In the genomic region with DNA sequence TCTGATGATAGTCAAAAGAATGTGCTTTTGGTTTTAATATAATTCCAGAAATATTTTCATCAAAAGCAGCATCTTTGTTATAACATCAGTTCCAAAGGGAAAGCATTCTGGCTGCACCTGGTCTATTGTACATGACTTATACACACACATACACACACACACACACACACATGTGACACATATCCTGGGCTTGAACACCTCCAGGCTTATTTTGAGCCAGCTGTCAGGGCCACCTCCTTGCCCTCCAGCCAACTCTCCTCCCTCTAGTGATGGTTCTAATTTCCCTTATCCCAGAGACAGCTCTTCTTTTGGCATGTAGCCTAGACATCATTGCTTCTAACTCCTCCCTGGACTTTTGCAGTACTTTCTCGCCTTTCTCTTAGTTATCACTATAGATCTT, we compare ENCODE assay signal across 22 cellular contexts.
A peak's percentile ranks its signal among the peaks of the same experiment; 100 is the strongest.
DNase-seq lines count a peak whose midpoint lies in the region; ATAC-seq and TF ChIP-seq lines count a peak whose summit lies in the region.
"Had no signal": no experiment of that assay in that cellular context is flagged by ENCODE, and none has a peak within 500 bp of the region (broad histone marks: within the 10 kb centered on the region; RNA-seq: fewer than 3 reads in every experiment).

No MANE protein-coding gene starts in this region.

- H3F3A ChIP-seq in Loucy (ENCODE audit: low read depth) = peaks cover 4% of the 10 kb centered on the region; the same call in 1 of the 2 replicates

- H4K91ac ChIP-seq in mesenchymal stem cell (ENCODE audit: low read length) = no peak overlapping the region

- no peak overlapping the region for H2BK120ac ChIP-seq in mesenchymal stem cell (ENCODE audit: low read depth, low read length)

- no peaks in the 10 kb centered on the region for H3K79me1 ChIP-seq in mesenchymal stem cell (replicated peaks; ENCODE audit: low read length, poor library complexity, severe bottlenecking)

- peak overlapping the region in 9 of 11 experiments; percentile 27 to 88 (median 69); a peak in 14 of 22 replicates for H3K27ac ChIP-seq in BLaER1 treated with 17β-estradiol and CSF1 and Interleukin-3, amounts not matched to agents 10 nM and 100 nM
- H3K27ac ChIP-seq in mesenchymal stem cell (ENCODE audit: low read length, poor library complexity, severe bottlenecking) = no peak overlapping the region
- H3K27ac ChIP-seq: suprapubic skin had no signal

- H3K4me3 Mint-ChIP-seq in osteocyte (ENCODE audit: unreplicated experiment) = no peak overlapping the region
- no peak overlapping the region for H3K4me3 Mint-ChIP-seq in naive thymus-derived CD8-positive, alpha-beta T cell
- H3K4me3 Mint-ChIP-seq: activated naive CD8-positive, alpha-beta T cell treated with anti-CD3 and anti-CD28 coated beads for 36 hours; central memory CD8-positive, alpha-beta T cell; H9 had no signal

- no peak overlapping the region for H2AFZ ChIP-seq in Loucy (ENCODE audit: low read length)
- H2AFZ ChIP-seq in mesenchymal stem cell (ENCODE audit: low read depth, low read length) = no peak overlapping the region

- H2BK12ac ChIP-seq in mesenchymal stem cell (ENCODE audit: low read length in 2 of 2) = peak overlapping the region in 1 of 2 experiments; percentile 71

- no peak overlapping the region for H2BK5ac ChIP-seq in mesenchymal stem cell (ENCODE audit: low read depth, low read length, poor library complexity, severe bottlenecking)

- TF ChIP-seq CTCF in Loucy (conservative IDR thresholded peaks at IDR 0.05; ENCODE audit: low read length) = no peak
- no peak for TF ChIP-seq CTCF in choroid plexus epithelial cell (conservative IDR thresholded peaks at IDR 0.05; ENCODE audit: low read depth, low read length)
- TF ChIP-seq CTCF in osteocyte (IDR thresholded peaks at IDR 0.05) = no peak

- peak overlapping the region in 2 of 11 experiments; percentile 36 to 59; a peak in 3 of 22 replicates for H3K9ac ChIP-seq in BLaER1 treated with 17β-estradiol and CSF1 and Interleukin-3, amounts not matched to agents 10 nM and 100 nM
- H3K9ac ChIP-seq in Loucy (ENCODE audit: low read depth, low read length, poor library complexity, severe bottlenecking) (no peak overlapping the region), mesenchymal stem cell (ENCODE audit: low read length) (no peak overlapping the region)

- no peak overlapping the region for H3K18ac ChIP-seq in mesenchymal stem cell (ENCODE audit: low read depth in 1 of 2, low read length in 2 of 2)

- peak overlapping the region; percentile 74 for H2BK15ac ChIP-seq in mesenchymal stem cell (ENCODE audit: low read depth, poor library complexity, severe bottlenecking)

- no peaks in the 10 kb centered on the region for H3K36me3 ChIP-seq in BLaER1 treated with 17β-estradiol and CSF1 and Interleukin-3, amounts not matched to agents 10 nM and 100 nM
- H3K36me3 ChIP-seq in Loucy (ENCODE audit: insufficient read depth, low read length) (no peaks in the 10 kb centered on the region), mesenchymal stem cell (ENCODE audit: control insufficient read depth in 1 of 2, insufficient read depth in 2 of 2, low read depth in 1 of 2, low read length in 2 of 2) (no peaks in the 10 kb centered on the region)
- H3K36me3 ChIP-seq: MG63, suprapubic skin had no signal

- no peak for ATAC-seq in naive thymus-derived CD8-positive, alpha-beta T cell

- no peak overlapping the region for H3K23ac ChIP-seq in mesenchymal stem cell (ENCODE audit: low read length in 2 of 2)

- no peaks in the 10 kb centered on the region for H4K20me1 ChIP-seq in BLaER1 treated with 17β-estradiol and CSF1 and Interleukin-3, amounts not matched to agents 10 nM and 100 nM
- H4K20me1 ChIP-seq in Loucy (ENCODE audit: insufficient read depth, low read length, poor library complexity, severe bottlenecking) = no peaks in the 10 kb centered on the region

- H3K4me3 ChIP-seq in BLaER1 treated with 17β-estradiol and CSF1 and Interleukin-3, amounts not matched to agents 10 nM and 100 nM = no peak overlapping the region
- H3K4me3 ChIP-seq in Loucy (ENCODE audit: low read length, poor library complexity, severe bottlenecking) = no peak overlapping the region
- no peak overlapping the region for H3K4me3 ChIP-seq in choroid plexus epithelial cell (ENCODE audit: low read depth, low read length)
- H3K4me3 ChIP-seq in mesenchymal stem cell (ENCODE audit: insufficient read depth in 1 of 2, low read depth in 1 of 2, low read length in 2 of 2) = no peak overlapping the region
- H3K4me3 ChIP-seq: MG63, suprapubic skin had no signal

- H3K9me3 ChIP-seq in BLaER1 treated with 17β-estradiol and CSF1 and Interleukin-3, amounts not matched to agents 10 nM and 100 nM (replicated peaks in 1 of 11) = peaks cover 0 to 4% (median 0%) of the 10 kb centered on the region in 11 experiments; a peak in 1 of 22 replicates
- H3K9me3 ChIP-seq in Loucy (ENCODE audit: insufficient read depth, low read depth, low read length) (no peaks in the 10 kb centered on the region), mesenchymal stem cell (ENCODE audit: control insufficient read depth, low read length) (no peaks in the 10 kb centered on the region)
- H3K9me3 ChIP-seq: suprapubic skin had no signal

- no peaks in the 10 kb centered on the region for H3K36me3 Mint-ChIP-seq in osteocyte (ENCODE audit: unreplicated experiment)
- H3K36me3 Mint-ChIP-seq in naive thymus-derived CD8-positive, alpha-beta T cell = no peaks in the 10 kb centered on the region
- H3K36me3 Mint-ChIP-seq: activated naive CD8-positive, alpha-beta T cell treated with anti-CD3 and anti-CD28 coated beads for 36 hours had no signal

- POLR2A ChIA-PET in naive thymus-derived CD8-positive, alpha-beta T cell (lab: Charles Lee) = no interaction called here

- H3K4me2 ChIP-seq in BLaER1 treated with 17β-estradiol and CSF1 and Interleukin-3, amounts not matched to agents 10 nM and 100 nM = peak overlapping the region in 8 of 11 experiments; percentile 36 to 87 (median 73); a peak in 16 of 22 replicates
- H3K4me2 ChIP-seq in Loucy (ENCODE audit: low read depth, low read length, poor library complexity, severe bottlenecking) (peak overlapping the region; percentile 66), mesenchymal stem cell (ENCODE audit: low read length, poor library complexity, severe bottlenecking) (no peak overlapping the region)

- H4K8ac ChIP-seq in mesenchymal stem cell (ENCODE audit: low read length) = no peak overlapping the region

- DNase-seq in choroid plexus epithelial cell (ENCODE audit: low read depth) (peak; percentile 34), mesenchymal stem cell (peak; percentile 38), T1000 (lab: John Stamatoyannopoulos, UW) (no peak), C1 segment of cervical spinal cord (lab: John Stamatoyannopoulos, UW) (no peak), osteocyte (ENCODE audit: extremely low spot score, unreplicated experiment) (no peak)
- no peak for DNase-seq in naive thymus-derived CD8-positive, alpha-beta T cell
- DNase-seq: activated CD4-positive, alpha-beta T cell treated with anti-CD3 and anti-CD28 coated beads, Interleukin-2, amount 50 U/mL, for 48 hours; activated naive CD8-positive, alpha-beta T cell treated with anti-CD3 and anti-CD28 coated beads for 36 hours; activated T-cell treated with anti-CD3 and anti-CD28 coated beads, Interleukin-2, amount 50 U/mL, for 48 hours; DMS 273 treated with DMSO at 0.1 percent for 48 hours; H9; mesendoderm; MG63; NCI-H2029 treated with DMSO at 0.1 percent for 48 hours; NCI-H526 treated with DMSO at 0.1 percent for 48 hours; occipital lobe; stimulated activated CD4-positive, alpha-beta T cell treated with anti-CD3 and anti-CD28 coated beads, Interleukin-4, amount 100 ng/mL, for 1 hour; stimulated activated CD8-positive, alpha-beta memory T cell treated with anti-CD3 and anti-CD28 coated beads, Interleukin-4, amount 100 ng/mL, for 48 hours had no signal

- H3K14ac ChIP-seq in mesenchymal stem cell (ENCODE audit: low read length in 2 of 2) = no peak overlapping the region

- H2AK5ac ChIP-seq in mesenchymal stem cell (ENCODE audit: low read length, severe bottlenecking) = no peak overlapping the region

- H3K9me2 ChIP-seq in Loucy (replicated peaks; ENCODE audit: low read depth, low read length) = no peaks in the 10 kb centered on the region

- no peak overlapping the region for H3K27ac Mint-ChIP-seq in osteocyte (ENCODE audit: unreplicated experiment)
- peak overlapping the region in 1 of 10 donors; percentile 35 for H3K27ac Mint-ChIP-seq in naive thymus-derived CD8-positive, alpha-beta T cell
- H3K27ac Mint-ChIP-seq: activated naive CD8-positive, alpha-beta T cell treated with anti-CD3 and anti-CD28 coated beads for 36 hours; H9 had no signal

- H3K27me3 ChIP-seq in BLaER1 treated with 17β-estradiol and CSF1 and Interleukin-3, amounts not matched to agents 10 nM and 100 nM = no peaks in the 10 kb centered on the region
- H3K27me3 ChIP-seq in Loucy (ENCODE audit: insufficient read depth, low read length, poor library complexity, severe bottlenecking) (no peaks in the 10 kb centered on the region), mesenchymal stem cell (ENCODE audit: control insufficient read depth in 1 of 2, insufficient read depth in 1 of 2, low read length in 2 of 2) (no peaks in the 10 kb centered on the region)
- H3K27me3 ChIP-seq: MG63, suprapubic skin had no signal

- H3K4ac ChIP-seq in mesenchymal stem cell (ENCODE audit: low read depth in 1 of 2, low read length in 2 of 2) = no peak overlapping the region

- no peaks in the 10 kb centered on the region for H3K79me2 ChIP-seq in Loucy (ENCODE audit: insufficient read depth, low read length)

- H3K27me3 Mint-ChIP-seq in osteocyte (ENCODE audit: unreplicated experiment) = no peaks in the 10 kb centered on the region
- peaks cover 0 to 8% (median 0%) of the 10 kb centered on the region in 5 donors for H3K27me3 Mint-ChIP-seq in naive thymus-derived CD8-positive, alpha-beta T cell
- H3K27me3 Mint-ChIP-seq: activated naive CD8-positive, alpha-beta T cell treated with anti-CD3 and anti-CD28 coated beads for 36 hours had no signal

- 88% methylated on average over 1 of the region's 1 CpG for WGBS in mesenchymal stem cell

- peaks cover 31% of the 10 kb centered on the region for H3K4me1 Mint-ChIP-seq in osteocyte (ENCODE audit: unreplicated experiment)
- peaks cover 0 to 21% (median under 1%) of the 10 kb centered on the region in 4 donors for H3K4me1 Mint-ChIP-seq in naive thymus-derived CD8-positive, alpha-beta T cell
- H3K4me1 Mint-ChIP-seq: central memory CD8-positive, alpha-beta T cell; H9 had no signal

- no peaks in the 10 kb centered on the region for H3K9me3 Mint-ChIP-seq in osteocyte (ENCODE audit: unreplicated experiment)
- H3K9me3 Mint-ChIP-seq in naive thymus-derived CD8-positive, alpha-beta T cell = no peaks in the 10 kb centered on the region
- H3K9me3 Mint-ChIP-seq: activated naive CD8-positive, alpha-beta T cell treated with anti-CD3 and anti-CD28 coated beads for 36 hours; central memory CD8-positive, alpha-beta T cell; H9 had no signal

- H3K4me1 ChIP-seq in BLaER1 treated with 17β-estradiol and CSF1 and Interleukin-3, amounts not matched to agents 10 nM and 100 nM = peaks cover 16 to 63% (median 32%) of the 10 kb centered on the region in 10 experiments
- H3K4me1 ChIP-seq in Loucy (ENCODE audit: insufficient read depth, low read length, poor library complexity, severe bottlenecking) (peaks cover 59% of the 10 kb centered on the region), mesenchymal stem cell (ENCODE audit: control insufficient read depth, insufficient read depth, low read depth, low read length) (peaks cover 6% of the 10 kb centered on the region)

Comparison
In these comparisons a context has a peak if more than half of its experiments do, and no peak if none do; other contexts are left out.
1. DNase-seq: peak in choroid plexus epithelial cell (single experiment) and mesenchymal stem cell (single experiment); none in T1000 (single experiment), C1 segment of cervical spinal cord (0 of 14), osteocyte (single experiment) and naive thymus-derived CD8-positive, alpha-beta T cell (0 of 10).